ENCODE assay signal across 33 cellular contexts in genomic region chrX:16874458-16875095, GRCh38.
"Had no signal": no experiment of that assay in that cellular context is flagged by ENCODE, and none has a peak within 500 bp of the region (broad histone marks: within the 10 kb centered on the region; RNA-seq: fewer than 3 reads in every experiment).

No MANE protein-coding gene starts in this region.

- H3K27ac ChIP-seq: brain microvascular endothelial cell, RWPE1, WERI-Rb-1 had no signal

- DNase-seq: activated CD4-positive, alpha-beta memory T cell treated with anti-CD3 and anti-CD28 coated beads, Interleukin-2, amount 10 ng/mL, durations not matched to agents 7 days and 5 days; activated CD4-positive, alpha-beta T cell treated with anti-CD3 and anti-CD28 coated beads for 1 hour; activated CD4-positive, alpha-beta T cell treated with anti-CD3 and anti-CD28 coated beads for 48 hours; activated CD4-positive, CD25-positive, alpha-beta regulatory T cell; activated CD8-positive, alpha-beta memory T cell treated with anti-CD3 and anti-CD28 coated beads for 24 hours; activated CD8-positive, alpha-beta memory T cell treated with anti-CD3 and anti-CD28 coated beads, Interleukin-2, amount 10 ng/mL, durations not matched to agents 7 days and 5 days; activated CD8-positive, alpha-beta memory T cell treated with anti-CD3 and anti-CD28 coated beads, Interleukin-2, amount 50 U/mL, for 48 hours; activated effector memory CD4-positive, alpha-beta T cell treated with anti-CD3 and anti-CD28 coated beads, Interleukin-2, amount 50 U/mL, for 16 hours; activated naive CD4-positive, alpha-beta T cell; activated naive CD4-positive, alpha-beta T cell treated with anti-CD3 and anti-CD28 coated beads, Interleukin-2, amount 50 U/mL, for 16 hours; activated naive CD8-positive, alpha-beta T cell treated with anti-CD3 and anti-CD28 coated beads for 36 hours; activated T-cell treated with anti-CD3 and anti-CD28 coated beads, Interleukin-2, amount 50 U/mL, for 48 hours; amniotic stem cell; aorta; brain microvascular endothelial cell; central memory CD4-positive, alpha-beta T cell; NCI-H1092 treated with DMSO at 0.1 percent for 48 hours; NCI-H146; NCI-H187; NCI-H2029 treated with DMSO at 0.1 percent for 48 hours; NCI-H2107; NCI-H2171; NCI-H510A; NCI-H748 treated with DMSO at 0.1 percent for 48 hours; SIG-M5; SW 1271; T-helper 1 cell; T-helper 2 cell; T-helper 9 cell; WERI-Rb-1 had no signal

- H3K36me3 ChIP-seq: brain microvascular endothelial cell had no signal

- ATAC-seq: activated CD8-positive, alpha-beta memory T cell treated with anti-CD3 and anti-CD28 coated beads, Interleukin-2, amount 10 ng/mL, durations not matched to agents 7 days and 5 days; activated T-helper 17 cell treated with anti-CD3 and anti-CD28 coated beads, Interleukin-2, amount 50 U/mL, for 72 hours; Right ventricle myocardium inferior had no signal
